Comparison of ENCODE assay signal across 20 cellular contexts in genomic region chr11:126277322-126277721, GRCh38. TPM values are rescaled to one million over a fixed set of nuclear protein-coding genes. Genes with fewer than 3 reads are reported as not detected.
DNase-seq lines count a peak whose midpoint lies in the region; ATAC-seq and TF ChIP-seq lines count a peak whose summit lies in the region.
"Had no signal": no experiment of that assay in that cellular context is flagged by ENCODE, and none has a peak within 500 bp of the region (broad histone marks: within the 10 kb centered on the region; RNA-seq: fewer than 3 reads in every experiment).

No MANE protein-coding gene starts in this region.

- no peaks in the 10 kb centered on the region for H3K27me3 Mint-ChIP-seq in type B pancreatic cell
- H3K27me3 Mint-ChIP-seq: CD4-positive, CD25-positive, alpha-beta regulatory T cell had no signal

- no peak for TF ChIP-seq CTCF in type B pancreatic cell (conservative IDR thresholded peaks at IDR 0.05)

- peaks cover 26% of the 10 kb centered on the region for H3K36me3 Mint-ChIP-seq in type B pancreatic cell

- ATAC-seq in left lobe of liver (peak; percentile 78), HG03469 (IDR thresholded peaks at IDR 0.05; ENCODE audit: unreplicated experiment) (no peak), GM19463 (IDR thresholded peaks at IDR 0.05; ENCODE audit: unreplicated experiment) (no peak)
- ATAC-seq: GM12878 had no signal

- no peaks in the 10 kb centered on the region for H3K9me3 Mint-ChIP-seq in type B pancreatic cell
- H3K9me3 Mint-ChIP-seq: CD8-positive, alpha-beta memory T cell had no signal

- H3K27ac Mint-ChIP-seq in type B pancreatic cell: peak overlapping the region; percentile 40
- H3K27ac Mint-ChIP-seq: CD4-positive, CD25-positive, alpha-beta regulatory T cell had no signal

- peak; percentile 59 for DNase-seq in activated effector memory CD4-positive, alpha-beta T cell treated with anti-CD3 and anti-CD28 coated beads, Interleukin-2, amount 50 U/mL, for 16 hours
- no peak for DNase-seq in activated effector memory CD4-positive, alpha-beta T cell treated with Interleukin-2 at 50 U/mL for 16 hours
- DNase-seq in left lobe of liver (ENCODE audit: low spot score) (peak; percentile 83), mesenteric fat pad (ENCODE audit: low spot score) (peak; percentile 87), type B pancreatic cell (ENCODE audit: extremely low spot score, unreplicated experiment) (no peak), NCI-H526 (lab: John Stamatoyannopoulos, UW) (no peak)
- DNase-seq: BE2C; C1 segment of cervical spinal cord; CD4-positive, CD25-positive, alpha-beta regulatory T cell; CD8-positive, alpha-beta memory T cell; COR-L47; DMS 273 treated with DMSO at 0.1 percent for 48 hours; DMS53; DND-41; EL; GM23248; HCEC 1CT had no signal

- H3K4me1 Mint-ChIP-seq in type B pancreatic cell (ENCODE audit: unreplicated experiment): peaks cover 12% of the 10 kb centered on the region

- H3K4me3 Mint-ChIP-seq in type B pancreatic cell: no peak overlapping the region

RNA-seq across cellular contexts. Expression of gene TIRAP, which starts 5.6 kb away (rescaled TPM):
- total RNA-seq in left lobe of liver (11.4 TPM), mesenteric fat pad (12.5 TPM), type B pancreatic cell (ENCODE audit: low replicate concordance) (10.4 and 11.7 TPM in 2 replicates)

RNA-seq across cellular contexts. Expression of gene FOXRED1, which starts 8.4 kb away (rescaled TPM):
- total RNA-seq in left lobe of liver: 46.0 TPM
- 22.2 TPM for total RNA-seq in mesenteric fat pad
- 32.5 and 49.6 TPM in 2 replicates for total RNA-seq in type B pancreatic cell (ENCODE audit: low replicate concordance)

RNA-seq across cellular contexts. Expression of gene SRPRA, which starts 8.6 kb away (rescaled TPM):
- total RNA-seq in left lobe of liver: 149 TPM
- total RNA-seq in mesenteric fat pad: 121 TPM
- total RNA-seq in type B pancreatic cell (ENCODE audit: low replicate concordance): 76.6 and 105 TPM in 2 replicates

RNA-seq across cellular contexts. Expression of gene DCPS, which starts 26.5 kb away (rescaled TPM):
- total RNA-seq in left lobe of liver: 14.5 TPM
- total RNA-seq in mesenteric fat pad: 10.8 TPM
- 9.8 and 17.6 TPM in 2 replicates for total RNA-seq in type B pancreatic cell (ENCODE audit: low replicate concordance)

Comparison
In these comparisons a context has a peak if more than half of its experiments do, and no peak if none do; other contexts are left out.
1. DNase-seq: peak in activated effector memory CD4-positive, alpha-beta T cell treated with anti-CD3 and anti-CD28 coated beads, Interleukin-2, amount 50 U/mL, for 16 hours (single experiment), left lobe of liver (single experiment) and mesenteric fat pad (single experiment); none in activated effector memory CD4-positive, alpha-beta T cell treated with Interleukin-2 at 50 U/mL for 16 hours (single experiment), type B pancreatic cell (single experiment) and NCI-H526 (0 of 2).